Comparison of ENCODE assay signal across 26 cellular contexts in the genomic region with DNA sequence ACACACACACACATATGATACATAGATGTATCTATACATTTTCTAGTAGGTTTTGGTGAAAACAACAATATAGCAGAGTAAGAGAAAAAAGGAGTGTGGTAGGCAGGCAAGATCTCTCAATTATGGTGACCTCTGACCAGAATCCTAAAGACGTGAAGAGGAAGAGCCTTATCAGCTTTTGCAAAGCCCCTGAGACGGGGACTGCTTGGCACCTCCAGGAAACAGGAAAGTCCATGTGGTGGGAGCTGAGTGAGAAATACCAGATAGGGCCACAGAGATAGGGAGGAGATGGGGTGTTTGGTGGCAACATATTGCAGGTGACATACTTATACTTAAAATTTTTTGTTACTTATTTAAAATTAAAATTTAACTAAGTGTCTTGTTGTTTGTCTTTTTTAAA. TPM values are rescaled to one million over a fixed set of nuclear protein-coding genes. Genes with fewer than 3 reads are reported as not detected.
"Had no signal": no experiment of that assay in that cellular context is flagged by ENCODE, and none has a peak within 500 bp of the region (broad histone marks: within the 10 kb centered on the region; RNA-seq: fewer than 3 reads in every experiment).

No MANE protein-coding gene starts in this region.

- H3K27ac Mint-ChIP-seq: activated CD4-positive, alpha-beta T cell treated with anti-CD3 and anti-CD28 coated beads, Interleukin-2, amount 10 ng/mL, durations not matched to agents 24 days and 14 days; activated CD8-positive, alpha-beta memory T cell treated with anti-CD3 and anti-CD28 coated beads, Interleukin-2, amount 10 ng/mL, durations not matched to agents 7 days and 5 days; activated naive CD4-positive, alpha-beta T cell treated with anti-CD3 and anti-CD28 coated beads, Interleukin-2, amount 50 U/mL, for 24 hours; activated T-cell treated with anti-CD3 and anti-CD28 coated beads, Interleukin-2, amount 50 U/mL, for 24 hours; activated T-helper 1 cell treated with anti-CD3 and anti-CD28 coated beads, Interleukin-12 subunit alpha, Interleukin-12 subunit beta, Interleukin-2, Interleukin-4 antibody, amounts not matched to agents 30 ng/mL and 10 ng/mL and 1 ng/mL, durations not matched to agents 14 hours and 24 hours and 36 hours; T-helper 17 cell; WTC11 had no signal

- H3K27ac ChIP-seq: breast epithelium, PC-9 had no signal

- H3K27me3 ChIP-seq: breast epithelium had no signal

- H3K36me3 Mint-ChIP-seq: activated CD8-positive, alpha-beta memory T cell treated with anti-CD3 and anti-CD28 coated beads, Interleukin-2, amount 10 ng/mL, durations not matched to agents 7 days and 5 days; activated naive CD4-positive, alpha-beta T cell treated with anti-CD3 and anti-CD28 coated beads, Interleukin-2, amount 50 U/mL, for 24 hours; WTC11 had no signal

- H3K9me3 Mint-ChIP-seq: activated CD4-positive, alpha-beta T cell treated with anti-CD3 and anti-CD28 coated beads, Interleukin-2, amount 10 ng/mL, durations not matched to agents 24 days and 14 days; activated naive CD4-positive, alpha-beta T cell treated with anti-CD3 and anti-CD28 coated beads, Interleukin-2, amount 50 U/mL, for 24 hours; activated T-cell treated with anti-CD3 and anti-CD28 coated beads, Interleukin-2, amount 50 U/mL, for 24 hours; activated T-helper 1 cell treated with anti-CD3 and anti-CD28 coated beads, Interleukin-12 subunit alpha, Interleukin-12 subunit beta, Interleukin-2, Interleukin-4 antibody, amounts not matched to agents 30 ng/mL and 10 ng/mL and 1 ng/mL, durations not matched to agents 14 hours and 24 hours and 36 hours; central memory CD8-positive, alpha-beta T cell; WTC11 had no signal

- H3K4me3 ChIP-seq: breast epithelium, PC-9 had no signal

- DNase-seq: activated CD4-positive, alpha-beta T cell treated with anti-CD3 and anti-CD28 coated beads, Interleukin-2, amount 10 ng/mL, durations not matched to agents 24 days and 14 days; activated CD4-positive, alpha-beta T cell treated with anti-CD3 and anti-CD28 coated beads, Interleukin-2, amount 50 U/mL, for 48 hours; activated CD4-positive, CD25-positive, alpha-beta regulatory T cell treated with anti-CD3 and anti-CD28 coated beads, Interleukin-2, amount 50 U/mL, for 72 hours; activated CD8-positive, alpha-beta memory T cell treated with anti-CD3 and anti-CD28 coated beads, Interleukin-2, amount 10 ng/mL, durations not matched to agents 7 days and 5 days; activated effector memory CD4-positive, alpha-beta T cell treated with Interleukin-2 at 50 U/mL for 16 hours; activated naive CD4-positive, alpha-beta T cell; activated T-cell treated with anti-CD3 and anti-CD28 coated beads, Interleukin-2, amount 50 U/mL, for 24 hours; aorta; Kasumi-1; KBM-7; NCI-H1105 treated with DMSO at 0.1 percent for 48 hours; NCI-H1436 treated with DMSO at 0.1 percent for 48 hours; NCI-H187; NCI-H2081; NCI-H446; NCI-H524; PC-9; SHP77 treated with DMSO at 0.1 percent for 48 hours; T-helper 17 cell; T-helper 9 cell had no signal

- H3K9me3 ChIP-seq: breast epithelium had no signal

- H3K36me3 ChIP-seq: breast epithelium had no signal

- H3K4me3 Mint-ChIP-seq: activated CD4-positive, alpha-beta T cell treated with anti-CD3 and anti-CD28 coated beads, Interleukin-2, amount 10 ng/mL, durations not matched to agents 24 days and 14 days; activated CD8-positive, alpha-beta memory T cell treated with anti-CD3 and anti-CD28 coated beads, Interleukin-2, amount 10 ng/mL, durations not matched to agents 7 days and 5 days; activated naive CD4-positive, alpha-beta T cell treated with anti-CD3 and anti-CD28 coated beads, Interleukin-2, amount 50 U/mL, for 24 hours; activated T-cell treated with anti-CD3 and anti-CD28 coated beads, Interleukin-2, amount 50 U/mL, for 24 hours; activated T-helper 1 cell treated with anti-CD3 and anti-CD28 coated beads, Interleukin-12 subunit alpha, Interleukin-12 subunit beta, Interleukin-2, Interleukin-4 antibody, amounts not matched to agents 30 ng/mL and 10 ng/mL and 1 ng/mL, durations not matched to agents 14 hours and 24 hours and 36 hours; central memory CD8-positive, alpha-beta T cell; T-helper 17 cell; WTC11 had no signal

- H3K4me1 Mint-ChIP-seq: activated CD4-positive, alpha-beta T cell treated with anti-CD3 and anti-CD28 coated beads, Interleukin-2, amount 10 ng/mL, durations not matched to agents 24 days and 14 days; activated naive CD4-positive, alpha-beta T cell treated with anti-CD3 and anti-CD28 coated beads, Interleukin-2, amount 50 U/mL, for 24 hours; central memory CD8-positive, alpha-beta T cell; T-helper 17 cell had no signal

- H3K4me1 ChIP-seq: breast epithelium had no signal

RNA-seq across cellular contexts. Expression of a gene that starts 39.9 kb away (rescaled TPM):
- total RNA-seq: activated CD4-positive, alpha-beta T cell treated with anti-CD3 and anti-CD28 coated beads, Interleukin-2, amount 10 ng/mL, durations not matched to agents 24 days and 14 days; activated CD8-positive, alpha-beta memory T cell treated with anti-CD3 and anti-CD28 coated beads, Interleukin-2, amount 10 ng/mL, durations not matched to agents 7 days and 5 days; activated T-helper 1 cell treated with anti-CD3 and anti-CD28 coated beads, Interleukin-12 subunit alpha, Interleukin-12 subunit beta, Interleukin-2, Interleukin-4 antibody, amounts not matched to agents 30 ng/mL and 10 ng/mL and 1 ng/mL, durations not matched to agents 14 hours and 24 hours and 36 hours; aorta; breast epithelium; PC-9; SK-MEL-5; T-helper 17 cell; WTC11 had no signal
